ENCODE assay signal across 19 cellular contexts in the genomic region with DNA sequence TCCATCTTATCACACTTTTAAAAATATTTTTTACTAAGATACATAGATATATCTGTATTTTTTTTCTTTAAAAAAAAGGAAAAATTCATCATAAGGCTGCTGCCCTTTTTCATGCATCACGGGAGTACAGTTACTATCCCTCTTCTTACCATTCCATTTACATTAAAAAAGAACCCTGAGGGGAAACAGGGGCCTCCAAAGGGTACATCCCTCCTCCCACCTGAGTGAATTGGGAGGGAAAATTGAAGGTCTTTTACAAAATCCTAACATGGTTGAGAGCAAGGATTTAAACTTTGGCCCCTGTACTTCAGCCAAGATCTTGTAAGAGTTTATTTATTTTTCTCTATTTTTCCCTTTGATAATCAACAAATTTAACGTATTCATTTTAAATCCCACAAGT.
DNase-seq lines count a peak whose midpoint lies in the region; ATAC-seq and TF ChIP-seq lines count a peak whose summit lies in the region.
"Had no signal": no experiment of that assay in that cellular context is flagged by ENCODE, and none has a peak within 500 bp of the region (broad histone marks: within the 10 kb centered on the region; RNA-seq: fewer than 3 reads in every experiment).

No MANE protein-coding gene starts in this region.

- H3K4me3 ChIP-seq in HUES6 (ENCODE audit: low read depth, low read length) (peak overlapping the region; percentile 11; the same call in 1 of the 2 replicates), iPS-18a (ENCODE audit: low read length) (peak overlapping the region; percentile 44)
- H3K4me3 ChIP-seq: BLaER1 treated with 17β-estradiol and CSF1 and Interleukin-3, amounts not matched to agents 10 nM and 100 nM; GM12878 had no signal

- H3K36me3 Mint-ChIP-seq in neural crest cell (ENCODE audit: low read depth) = no peaks in the 10 kb centered on the region
- H3K36me3 Mint-ChIP-seq: IgD-negative memory B cell had no signal

- DNase-seq in neural crest cell (ENCODE audit: low read depth, low spot score) (no peak), retina (no peak), NCI-H1694 treated with DMSO at 0.1 percent for 48 hours (lab: John Stamatoyannopoulos, UW) (no peak), NCI-H510A treated with DMSO at 0.1 percent for 48 hours (lab: John Stamatoyannopoulos, UW) (no peak)
- DNase-seq: 8988T; ACHN; Calu3; CD4-positive, alpha-beta T cell; DMS 273 treated with DMSO at 0.1 percent for 48 hours; GOT3 had no signal

- ATAC-seq in GM21786 (IDR thresholded peaks at IDR 0.05; ENCODE audit: unreplicated experiment) = no peak
- ATAC-seq: GM12878, HCT116 had no signal

- peaks cover 3% of the 10 kb centered on the region for H3K27me3 Mint-ChIP-seq in neural crest cell (ENCODE audit: low read depth)
- H3K27me3 Mint-ChIP-seq: CD4-positive, alpha-beta T cell; IgD-negative memory B cell had no signal

- H3K27ac ChIP-seq in HUES6 (ENCODE audit: low read depth, low read length) (0 out of 2 replicates have a peak overlapping the region, but pooled peaks have one; percentile 18), iPS-18a (ENCODE audit: low read length) (peak overlapping the region; percentile 3)
- H3K27ac ChIP-seq: BLaER1 treated with 17β-estradiol and CSF1 and Interleukin-3, amounts not matched to agents 10 nM and 100 nM; HL-60 had no signal

- H3K4me1 ChIP-seq in ES-I3 (ENCODE audit: insufficient read depth, low read length) = peaks cover 42% of the 10 kb centered on the region
- H3K4me1 ChIP-seq in HUES6 (ENCODE audit: control insufficient read depth, insufficient read depth, low read length) = peaks cover 51% of the 10 kb centered on the region
- H3K4me1 ChIP-seq in iPS-18a (ENCODE audit: control insufficient read depth, low read depth, low read length) = peaks cover 58% of the 10 kb centered on the region
- H3K4me1 ChIP-seq: BLaER1 treated with 17β-estradiol and CSF1 and Interleukin-3, amounts not matched to agents 10 nM and 100 nM had no signal

- H3K27ac Mint-ChIP-seq in neural crest cell (ENCODE audit: unreplicated experiment) = peak overlapping the region; percentile 23
- H3K27ac Mint-ChIP-seq: CD4-positive, alpha-beta T cell; IgD-negative memory B cell had no signal

- no peaks in the 10 kb centered on the region for H3K9me3 ChIP-seq in ES-I3 (ENCODE audit: control insufficient read depth, insufficient read depth, low read length)
- 0 out of 2 replicates have a peak, but pooled peaks cover 4% of the 10 kb centered on the region for H3K9me3 ChIP-seq in HUES6 (ENCODE audit: control insufficient read depth, insufficient read depth, low read depth, low read length)
- no peaks in the 10 kb centered on the region for H3K9me3 ChIP-seq in iPS-18a (ENCODE audit: control insufficient read depth, low read depth, low read length)
- H3K9me3 ChIP-seq: BLaER1 treated with 17β-estradiol and CSF1 and Interleukin-3, amounts not matched to agents 10 nM and 100 nM had no signal

- H3K36me3 ChIP-seq in ES-I3 (ENCODE audit: insufficient read depth, low read length) (no peaks in the 10 kb centered on the region), HUES6 (ENCODE audit: control insufficient read depth, insufficient read depth, low read length) (no peaks in the 10 kb centered on the region), iPS-18a (ENCODE audit: control insufficient read depth, low read depth, low read length) (no peaks in the 10 kb centered on the region)
- H3K36me3 ChIP-seq: BLaER1 treated with 17β-estradiol and CSF1 and Interleukin-3, amounts not matched to agents 10 nM and 100 nM had no signal

- TF ChIP-seq CTCF in neural crest cell (conservative IDR thresholded peaks at IDR 0.05) = no peak

- H3K27me3 ChIP-seq in HUES6 (ENCODE audit: control insufficient read depth, insufficient read depth, low read length) = no peaks in the 10 kb centered on the region
- H3K27me3 ChIP-seq in iPS-18a (ENCODE audit: control insufficient read depth, insufficient read depth, low read length) = no peaks in the 10 kb centered on the region
- H3K27me3 ChIP-seq: BLaER1 treated with 17β-estradiol and CSF1 and Interleukin-3, amounts not matched to agents 10 nM and 100 nM had no signal

- H3K9ac ChIP-seq in ES-I3 (ENCODE audit: low read depth, low read length) (0 out of 2 replicates have a peak overlapping the region, but pooled peaks have one; percentile 2), HUES6 (ENCODE audit: low read length) (no peak overlapping the region), iPS-18a (ENCODE audit: low read length) (no peak overlapping the region)
- H3K9ac ChIP-seq: BLaER1 treated with 17β-estradiol and CSF1 and Interleukin-3, amounts not matched to agents 10 nM and 100 nM had no signal

- no peaks in the 10 kb centered on the region for H3K9me3 Mint-ChIP-seq in neural crest cell
- H3K9me3 Mint-ChIP-seq: CD4-positive, alpha-beta T cell; IgD-negative memory B cell had no signal

- no peak overlapping the region for H3K4me3 Mint-ChIP-seq in neural crest cell
- H3K4me3 Mint-ChIP-seq: CD4-positive, alpha-beta T cell; IgD-negative memory B cell had no signal

- H3K4me1 Mint-ChIP-seq in neural crest cell = peaks cover 9% of the 10 kb centered on the region
- H3K4me1 Mint-ChIP-seq: IgD-negative memory B cell had no signal
